Comparison of ENCODE assay signal across 29 cellular contexts in the genomic region with DNA sequence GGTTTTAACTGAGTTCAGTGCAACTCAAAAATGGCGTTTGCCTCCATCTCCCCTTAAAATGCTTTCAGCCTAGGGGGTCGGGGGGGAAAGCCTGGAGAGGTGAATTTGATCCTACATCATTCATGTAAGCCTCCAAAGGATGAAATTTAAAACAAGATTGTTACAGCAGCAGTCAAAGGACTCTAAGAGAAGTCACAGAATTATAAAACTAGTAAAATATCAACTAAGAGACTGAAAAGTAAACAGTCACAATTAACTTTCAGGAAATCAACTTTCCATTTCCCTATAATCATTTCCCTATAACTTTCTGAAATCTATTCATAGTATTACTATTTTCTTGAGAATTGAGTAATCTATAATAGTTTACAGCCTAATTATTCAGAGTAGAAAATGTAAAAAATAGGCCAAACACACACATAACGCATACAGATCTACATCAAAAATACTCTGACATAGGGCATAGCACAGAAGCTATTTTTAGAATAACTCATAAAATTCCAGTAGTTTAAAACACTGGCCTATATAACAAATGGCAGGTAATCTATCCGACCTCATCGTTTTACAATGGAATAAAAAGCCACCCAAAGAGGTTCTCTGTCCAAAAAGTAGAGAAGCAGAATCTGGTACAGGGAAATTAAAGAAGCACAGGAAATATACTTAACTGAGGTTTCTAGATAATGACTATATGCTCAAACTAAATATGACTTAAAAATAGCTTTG.
"Had no signal": no experiment of that assay in that cellular context is flagged by ENCODE, and none has a peak within 500 bp of the region (broad histone marks: within the 10 kb centered on the region; RNA-seq: fewer than 3 reads in every experiment).

No MANE protein-coding gene starts in this region.

- DNase-seq: activated CD4-positive, alpha-beta memory T cell treated with anti-CD3 and anti-CD28 coated beads, Interleukin-2, amount 10 ng/mL, durations not matched to agents 7 days and 5 days; activated CD4-positive, alpha-beta T cell treated with anti-CD3 and anti-CD28 coated beads for 1 hour; activated CD4-positive, alpha-beta T cell treated with anti-CD3 and anti-CD28 coated beads for 48 hours; activated CD4-positive, CD25-positive, alpha-beta regulatory T cell; activated CD8-positive, alpha-beta memory T cell treated with anti-CD3 and anti-CD28 coated beads for 24 hours; activated CD8-positive, alpha-beta memory T cell treated with anti-CD3 and anti-CD28 coated beads, Interleukin-2, amount 10 ng/mL, durations not matched to agents 7 days and 5 days; activated CD8-positive, alpha-beta memory T cell treated with anti-CD3 and anti-CD28 coated beads, Interleukin-2, amount 50 U/mL, for 48 hours; activated effector memory CD4-positive, alpha-beta T cell treated with Interleukin-2 at 50 U/mL for 16 hours; activated naive CD4-positive, alpha-beta T cell treated with anti-CD3 and anti-CD28 coated beads, Interleukin-2, amount 10 ng/mL, durations not matched to agents 7 days and 5 days; activated naive CD8-positive, alpha-beta T cell treated with anti-CD3 and anti-CD28 coated beads for 36 hours; activated T-cell treated with anti-CD3 and anti-CD28 coated beads, Interleukin-2, amount 50 U/mL, for 48 hours; amniotic stem cell; aorta; brain microvascular endothelial cell; central memory CD4-positive, alpha-beta T cell; Karpas-422; KBM-7; NCI-H1105; NCI-H1417 treated with DMSO at 0.1 percent for 48 hours; NCI-H187 treated with DMSO at 0.1 percent for 48 hours; NCI-H2081; NCI-H345; NCI-H524 treated with DMSO at 0.1 percent for 48 hours; SHP77; SJCRH30; WERI-Rb-1 had no signal

- H3K9me3 Mint-ChIP-seq: activated CD4-positive, alpha-beta memory T cell treated with anti-CD3 and anti-CD28 coated beads, Interleukin-2, amount 10 ng/mL, durations not matched to agents 7 days and 5 days; activated naive CD4-positive, alpha-beta T cell treated with anti-CD3 and anti-CD28 coated beads, Interleukin-2, amount 10 ng/mL, durations not matched to agents 7 days and 5 days; activated naive CD8-positive, alpha-beta T cell treated with anti-CD3 and anti-CD28 coated beads for 36 hours; T-helper 2 cell treated with Interferon-gamma antibody and Interleukin-4, amounts not matched to agents 5 μg/mL and 100 μg/mL, for 36 hours had no signal

- H3K27me3 Mint-ChIP-seq: activated CD4-positive, alpha-beta memory T cell treated with anti-CD3 and anti-CD28 coated beads, Interleukin-2, amount 10 ng/mL, durations not matched to agents 7 days and 5 days; activated CD8-positive, alpha-beta memory T cell treated with anti-CD3 and anti-CD28 coated beads, Interleukin-2, amount 10 ng/mL, durations not matched to agents 7 days and 5 days; activated naive CD4-positive, alpha-beta T cell treated with anti-CD3 and anti-CD28 coated beads, Interleukin-2, amount 10 ng/mL, durations not matched to agents 7 days and 5 days; activated naive CD8-positive, alpha-beta T cell treated with anti-CD3 and anti-CD28 coated beads for 36 hours had no signal

- H3K36me3 Mint-ChIP-seq: activated CD8-positive, alpha-beta memory T cell treated with anti-CD3 and anti-CD28 coated beads, Interleukin-2, amount 10 ng/mL, durations not matched to agents 7 days and 5 days; activated naive CD8-positive, alpha-beta T cell treated with anti-CD3 and anti-CD28 coated beads for 36 hours had no signal

- H3K27ac Mint-ChIP-seq: activated CD4-positive, alpha-beta memory T cell treated with anti-CD3 and anti-CD28 coated beads, Interleukin-2, amount 10 ng/mL, durations not matched to agents 7 days and 5 days; activated CD8-positive, alpha-beta memory T cell treated with anti-CD3 and anti-CD28 coated beads, Interleukin-2, amount 10 ng/mL, durations not matched to agents 7 days and 5 days; activated naive CD4-positive, alpha-beta T cell treated with anti-CD3 and anti-CD28 coated beads, Interleukin-2, amount 10 ng/mL, durations not matched to agents 7 days and 5 days; activated naive CD8-positive, alpha-beta T cell treated with anti-CD3 and anti-CD28 coated beads for 36 hours; T-helper 2 cell treated with Interferon-gamma antibody and Interleukin-4, amounts not matched to agents 5 μg/mL and 100 μg/mL, for 36 hours had no signal

- H3K27me3 ChIP-seq: brain microvascular endothelial cell, SJCRH30 had no signal

- H3K4me3 Mint-ChIP-seq: activated CD4-positive, alpha-beta memory T cell treated with anti-CD3 and anti-CD28 coated beads, Interleukin-2, amount 10 ng/mL, durations not matched to agents 7 days and 5 days; activated CD8-positive, alpha-beta memory T cell treated with anti-CD3 and anti-CD28 coated beads, Interleukin-2, amount 10 ng/mL, durations not matched to agents 7 days and 5 days; activated naive CD4-positive, alpha-beta T cell treated with anti-CD3 and anti-CD28 coated beads, Interleukin-2, amount 10 ng/mL, durations not matched to agents 7 days and 5 days; activated naive CD8-positive, alpha-beta T cell treated with anti-CD3 and anti-CD28 coated beads for 36 hours; T-helper 2 cell treated with Interferon-gamma antibody and Interleukin-4, amounts not matched to agents 5 μg/mL and 100 μg/mL, for 36 hours had no signal

- H3K4me3 ChIP-seq: SJCRH30, SK-N-MC had no signal

- ATAC-seq: activated CD8-positive, alpha-beta memory T cell treated with anti-CD3 and anti-CD28 coated beads, Interleukin-2, amount 10 ng/mL, durations not matched to agents 7 days and 5 days; Panc1 had no signal

- H3K27ac ChIP-seq: brain microvascular endothelial cell, SJCRH30, SK-N-MC, WERI-Rb-1 had no signal

- H3K9me3 ChIP-seq: SJCRH30 had no signal

- H3K4me1 ChIP-seq: SJCRH30 had no signal

- H3K36me3 ChIP-seq: brain microvascular endothelial cell, SJCRH30, WERI-Rb-1 had no signal

- H3K4me1 Mint-ChIP-seq: activated CD4-positive, alpha-beta memory T cell treated with anti-CD3 and anti-CD28 coated beads, Interleukin-2, amount 10 ng/mL, durations not matched to agents 7 days and 5 days; activated CD8-positive, alpha-beta memory T cell treated with anti-CD3 and anti-CD28 coated beads, Interleukin-2, amount 10 ng/mL, durations not matched to agents 7 days and 5 days; activated naive CD4-positive, alpha-beta T cell treated with anti-CD3 and anti-CD28 coated beads, Interleukin-2, amount 10 ng/mL, durations not matched to agents 7 days and 5 days had no signal
